In the genomic region with DNA sequence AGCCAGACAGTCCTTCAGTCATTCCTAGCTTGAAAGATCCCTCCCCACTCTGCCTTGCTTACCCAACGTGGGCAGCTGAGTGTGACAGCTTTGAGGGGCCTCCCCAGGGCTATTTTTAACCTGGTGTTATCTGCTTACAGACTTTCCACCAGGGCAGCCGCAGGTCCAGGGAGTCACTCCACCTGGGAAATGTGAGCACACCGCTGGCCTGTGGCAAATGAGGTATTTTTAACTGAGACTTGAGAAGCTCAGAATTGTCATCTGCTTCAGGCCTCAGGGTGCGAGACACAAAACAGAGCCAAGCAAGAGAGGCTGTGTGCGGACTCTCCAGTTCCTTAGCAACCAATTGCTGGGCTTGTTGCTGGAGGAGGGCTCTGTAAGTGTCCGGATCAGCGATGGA, we compare ENCODE assay signal across 18 cellular contexts. TPM values are rescaled to one million over a fixed set of nuclear protein-coding genes. Genes with fewer than 3 reads are reported as not detected.
DNase-seq lines count a peak whose midpoint lies in the region; ATAC-seq and TF ChIP-seq lines count a peak whose summit lies in the region.
"Had no signal": no experiment of that assay in that cellular context is flagged by ENCODE, and none has a peak within 500 bp of the region (broad histone marks: within the 10 kb centered on the region; RNA-seq: fewer than 3 reads in every experiment).

No MANE protein-coding gene starts in this region.

- H3K4me3 Mint-ChIP-seq in stimulated activated naive CD8-positive, alpha-beta T cell treated with anti-CD3 and anti-CD28 coated beads, Interleukin-15, amount 100 ng/mL, for 72 hours = no peak overlapping the region
- no peak overlapping the region for H3K4me3 Mint-ChIP-seq in CD4-positive, alpha-beta T cell

- H3K9me3 Mint-ChIP-seq in stimulated activated naive CD8-positive, alpha-beta T cell treated with anti-CD3 and anti-CD28 coated beads, Interleukin-15, amount 100 ng/mL, for 72 hours = no peaks in the 10 kb centered on the region
- no peaks in the 10 kb centered on the region for H3K9me3 Mint-ChIP-seq in CD4-positive, alpha-beta T cell

- no peaks in the 10 kb centered on the region for H3K36me3 ChIP-seq in thyroid gland
- H3K36me3 ChIP-seq: adrenal gland, uterus had no signal

- H3K36me3 Mint-ChIP-seq in CD4-positive, alpha-beta T cell (ENCODE audit: low read depth) = no peaks in the 10 kb centered on the region

- H3K4me1 Mint-ChIP-seq in stimulated activated naive CD8-positive, alpha-beta T cell treated with anti-CD3 and anti-CD28 coated beads, Interleukin-15, amount 100 ng/mL, for 72 hours = peaks cover 13% of the 10 kb centered on the region
- peaks cover 18% of the 10 kb centered on the region for H3K4me1 Mint-ChIP-seq in CD4-positive, alpha-beta T cell (ENCODE audit: low read depth)

- peak overlapping the region in 2 of 3 donors; percentile 12 to 29 for H3K27ac ChIP-seq in thyroid gland
- H3K27ac ChIP-seq in CD4-positive, alpha-beta T cell (ENCODE audit: low read depth, low read length) = no peak overlapping the region
- H3K27ac ChIP-seq: adrenal gland, KMS-11, uterus had no signal

- no peak for TF ChIP-seq POLR2A in thyroid gland (IDR thresholded peaks at IDR 0.05)

- intact Hi-C loops in left cardiac atrium (cut with DNase I) = loop anchor here in 1 of 2 donors (5.0 kb wide), 1 partner anchor 38 kb away; no protein-coding TSS in a partner anchor
- intact Hi-C loops in thyroid gland (cut with DNase I) = no loop called here
- intact Hi-C loops in CD4-positive, alpha-beta T cell (cut with DNase I, micrococcal nuclease) = no loop called here

- TF ChIP-seq CTCF in thyroid gland (IDR thresholded peaks at IDR 0.05) = no peak
- no peak for TF ChIP-seq CTCF in CD4-positive, alpha-beta T cell (IDR thresholded peaks at IDR 0.05)

- peaks cover 3 to 5% of the 10 kb centered on the region in 2 donors for H3K4me1 ChIP-seq in thyroid gland
- H3K4me1 ChIP-seq: adrenal gland, uterus had no signal

- WGBS in thyroid gland, 2 donors = 24 to 28% methylated on average over 7 of the region's 7 CpGs

- H3K9me3 ChIP-seq in thyroid gland = no peaks in the 10 kb centered on the region
- no peaks in the 10 kb centered on the region for H3K9me3 ChIP-seq in CD4-positive, alpha-beta T cell (ENCODE audit: control insufficient read depth, low read length)
- H3K9me3 ChIP-seq: uterus had no signal

- no peak for DNase-seq in stimulated activated naive CD8-positive, alpha-beta T cell treated with anti-CD3 and anti-CD28 coated beads, Interleukin-15, Interleukin-2, amounts not matched to agents 100 U/mL and 50 U/mL, for 24 hours
- DNase-seq in stimulated activated naive CD8-positive, alpha-beta T cell treated with anti-CD3 and anti-CD28 coated beads, Interleukin-15, amount 100 ng/mL, for 72 hours = no peak
- DNase-seq in HuH-7 (ENCODE audit: low spot score) (peak; percentile 14), left cardiac atrium (peak; percentile 55), thyroid gland (peak; percentile 74 to 83), NCI-H524 treated with DMSO at 0.1 percent for 48 hours (lab: John Stamatoyannopoulos, UW) (no peak)
- no peak for DNase-seq in activated naive CD4-positive, alpha-beta T cell treated with Interleukin-2 at 50 U/mL for 16 hours
- DNase-seq in CD4-positive, alpha-beta T cell = no peak
- DNase-seq: activated CD4-positive, CD25-positive, alpha-beta regulatory T cell treated with anti-CD3 and anti-CD28 coated beads, Interleukin-2, amount 50 U/mL, for 72 hours; erythroblast; HCEC 1CT; mammary epithelial cell; NCI-H1930; occipital lobe; stimulated activated CD8-positive, alpha-beta memory T cell treated with anti-CD3 and anti-CD28 coated beads, Interleukin-4, amount 100 ng/mL, for 48 hours; uterus had no signal

- peak; percentile 32 for ATAC-seq in stimulated activated naive CD8-positive, alpha-beta T cell treated with anti-CD3 and anti-CD28 coated beads, Interleukin-15, Interleukin-2, amounts not matched to agents 100 U/mL and 50 U/mL, for 24 hours
- no peak for ATAC-seq in stimulated activated naive CD8-positive, alpha-beta T cell treated with anti-CD3 and anti-CD28 coated beads, Interleukin-15, amount 100 ng/mL, for 72 hours
- ATAC-seq in left cardiac atrium = peak; percentile 83 to 85
- no peak for ATAC-seq in CD4-positive, alpha-beta T cell (ENCODE audit: poor library complexity)

- POLR2A ChIA-PET in CD4-positive, alpha-beta T cell (lab: Charles Lee) = no interaction called here

- H3K4me3 ChIP-seq in thyroid gland (replicated peaks in 1 of 3) = no peak overlapping the region
- H3K4me3 ChIP-seq: adrenal gland, uterus had no signal

- H3K27me3 ChIP-seq in thyroid gland = no peaks in the 10 kb centered on the region
- H3K27me3 ChIP-seq in CD4-positive, alpha-beta T cell (ENCODE audit: control insufficient read depth, insufficient read depth, low read length) = no peaks in the 10 kb centered on the region
- H3K27me3 ChIP-seq: adrenal gland, uterus had no signal

- CTCF ChIA-PET in CD4-positive, alpha-beta T cell (lab: Charles Lee) = no interaction called here

- no peak overlapping the region for H3K27ac Mint-ChIP-seq in stimulated activated naive CD8-positive, alpha-beta T cell treated with anti-CD3 and anti-CD28 coated beads, Interleukin-15, amount 100 ng/mL, for 72 hours
- H3K27ac Mint-ChIP-seq in CD4-positive, alpha-beta T cell = no peak overlapping the region

- peaks cover 6% of the 10 kb centered on the region for H3K27me3 Mint-ChIP-seq in stimulated activated naive CD8-positive, alpha-beta T cell treated with anti-CD3 and anti-CD28 coated beads, Interleukin-15, amount 100 ng/mL, for 72 hours
- H3K27me3 Mint-ChIP-seq in CD4-positive, alpha-beta T cell = peaks cover 5% of the 10 kb centered on the region

RNA-seq across cellular contexts. Expression of a gene that starts 13.0 kb away (rescaled TPM):
- total RNA-seq in left cardiac atrium = 100 to 1,000 TPM in 1 of 2 donors, 10 to 100 TPM in 1; 89.0 to 106 TPM
- total RNA-seq in thyroid gland = under 1 TPM; 0.11 to 0.96 (median 0.21) TPM
- under 1 TPM in 1 of 2 experiments, not detected in 1; 0.14 TPM for total RNA-seq in CD4-positive, alpha-beta T cell

Comparison
In these comparisons a context has a peak if more than half of its experiments do, and no peak if none do; other contexts are left out.
1. ATAC-seq: peak in stimulated activated naive CD8-positive, alpha-beta T cell treated with anti-CD3 and anti-CD28 coated beads, Interleukin-15, Interleukin-2, amounts not matched to agents 100 U/mL and 50 U/mL, for 24 hours (single experiment) and left cardiac atrium (2 of 2); none in stimulated activated naive CD8-positive, alpha-beta T cell treated with anti-CD3 and anti-CD28 coated beads, Interleukin-15, amount 100 ng/mL, for 72 hours (single experiment) and CD4-positive, alpha-beta T cell (single experiment).
2. DNase-seq: peak in HuH-7 (single experiment), left cardiac atrium (single experiment) and thyroid gland (2 of 2); none in stimulated activated naive CD8-positive, alpha-beta T cell treated with anti-CD3 and anti-CD28 coated beads, Interleukin-15, Interleukin-2, amounts not matched to agents 100 U/mL and 50 U/mL, for 24 hours (single experiment), stimulated activated naive CD8-positive, alpha-beta T cell treated with anti-CD3 and anti-CD28 coated beads, Interleukin-15, amount 100 ng/mL, for 72 hours (0 of 2), NCI-H524 treated with DMSO at 0.1 percent for 48 hours (single experiment), activated naive CD4-positive, alpha-beta T cell treated with Interleukin-2 at 50 U/mL for 16 hours (single experiment) and CD4-positive, alpha-beta T cell (0 of 10).
3. RNA of a gene that starts 13.0 kb away (total RNA-seq): 89.0 to 106 TPM in left cardiac atrium; 0.11 to 0.96 TPM in thyroid gland and 0.14 TPM in CD4-positive, alpha-beta T cell; every median in the first group is over 10 times any median in the second.